In genomic region chr3:123028233-123028828, GRCh38 we compare ENCODE assay signal across 8 cellular contexts. TPM values are rescaled to one million over a fixed set of nuclear protein-coding genes. Genes with fewer than 3 reads are reported as not detected.
DNase-seq lines count a peak whose midpoint lies in the region; ATAC-seq, FAIRE-seq and TF ChIP-seq lines count a peak whose summit lies in the region.

No MANE protein-coding gene starts in this region.

- TF ChIP-seq POLR2A in K562 (conservative IDR thresholded peaks at IDR 0.05) = no peak

- no peaks in the 10 kb centered on the region for H3F3A ChIP-seq in PC-3 (ENCODE audit: low read length, unreplicated experiment)

- H3K36me3 ChIP-seq in PC-3 (ENCODE audit: low read depth, low read length) (no peaks in the 10 kb centered on the region), K562 (ENCODE audit: control insufficient read depth, insufficient read depth, low read length) (no peaks in the 10 kb centered on the region)

- no peaks in the 10 kb centered on the region for H3K79me2 ChIP-seq in PC-3 (ENCODE audit: low read length)
- H3K79me2 ChIP-seq in K562 (ENCODE audit: control insufficient read depth, insufficient read depth, low read length) = no peaks in the 10 kb centered on the region

- H3K4me3 ChIP-seq in PC-3 (ENCODE audit: low read length) = peak overlapping the region; percentile 75
- peak overlapping the region; percentile 18; the same call in 1 of the 2 replicates for H3K4me3 ChIP-seq in K562

- TF ChIP-seq CTCF in PC-3 (conservative IDR thresholded peaks at IDR 0.05; ENCODE audit: low read depth, low read length) = peak; percentile 78
- peak; percentile 49 to 59 (median 49); a peak in 5 of 6 replicates for TF ChIP-seq CTCF in K562 (IDR thresholded peaks at IDR 0.05 in 2 of 3, conservative IDR thresholded peaks at IDR 0.05 in 1 of 3; ENCODE audit: insufficient read depth in 2 of 3, low read depth in 1 of 3, low read length in 3 of 3)

- H4K20me1 ChIP-seq in PC-3 (ENCODE audit: low read length) = no peaks in the 10 kb centered on the region
- H4K20me1 ChIP-seq in K562 (replicated peaks; ENCODE audit: control insufficient read depth, insufficient read depth, low read length) = no peaks in the 10 kb centered on the region

- intact Hi-C loops in PC-3 (cut with micrococcal nuclease) (loop anchor here (1.0 to 10.0 kb wide), 6 partner anchors 85 to 1481 kb away; partner anchors contain the start of gene POLQ), K562 (cut with micrococcal nuclease) (loop anchor here (2.0 to 10.0 kb wide), 3 partner anchors 86 to 464 kb away; partner anchors contain the start of genes DTX3L and PARP9)

- CTCF ChIA-PET in PC-3 (lab: Charles Lee) = interaction anchor here (0.7 to 1.3 kb wide), 5 partner anchors 12 to 273 kb away, joined by 3 to 4 read pairs (median 3); no protein-coding TSS in a partner anchor
- CTCF ChIA-PET in K562 (lab: Yijun Ruan, JAX; ENCODE audit: low intra/inter-chr PET ratio) = interaction anchor here (0.7 kb wide), 1 partner anchor 31 kb away, joined by 4 read pairs; no protein-coding TSS in a partner anchor

- H3K9ac ChIP-seq in PC-3 (ENCODE audit: low read length) = no peak overlapping the region
- peak overlapping the region in 1 of 2 experiments; percentile 71; a peak in 2 of 4 replicates for H3K9ac ChIP-seq in K562 (ENCODE audit: insufficient read depth in 1 of 2, low read depth in 2 of 2, low read length in 2 of 2)

- ATAC-seq in PC-3 = peak; percentile 52
- ATAC-seq in K562 = peak; percentile 71
- no peak for ATAC-seq in GM19023 (IDR thresholded peaks at IDR 0.05; ENCODE audit: unreplicated experiment)

- DNase-seq in ELF-1 (ENCODE audit: low read depth, low spot score) = peak; percentile 80
- DNase-seq in LHCN-M2 (ENCODE audit: low read depth) = peak; percentile 68
- peak; percentile 80 for DNase-seq in PC-3
- DNase-seq in K562 (ENCODE audit: extremely low read depth in 1 of 4, low spot score in 3 of 4) = peak; percentile 47 to 56 (median 52)
- DNase-seq in hippocampal formation (lab: John Stamatoyannopoulos, UW) = peak; percentile 32 to 84
- peak; percentile 73 for DNase-seq in renal cortical epithelial cell (ENCODE audit: low read depth)
- DNase-seq in effector CD4-positive, alpha-beta T cell = no peak

- WGBS in K562 (ENCODE audit: insufficient coverage, low coverage, missing lambda C conversion rate) = 2% methylated on average over 18 of the region's 21 CpGs

- peak; percentile 54 to 57 for TF ChIP-seq RAD21 in K562 (CRISPR knock-in tag; conservative IDR thresholded peaks at IDR 0.05 in 1 of 2, IDR thresholded peaks at IDR 0.05 in 1 of 2)

- FAIRE-seq in K562 (lab: Jason Lieb, UNC) = peak; percentile 57

- no TSS peak for BruUV-seq in PC-3 (replicated peaks; lab: Mats Ljungman, UMichigan)
- no TSS peak for BruUV-seq in K562 (replicated peaks; lab: Mats Ljungman, UMichigan)

- no peaks in the 10 kb centered on the region for H3K9me2 ChIP-seq in PC-3 (replicated peaks; ENCODE audit: low read length)

- POLR2A ChIA-PET in PC-3 (lab: Charles Lee; ENCODE audit: unreplicated experiment) (interaction anchor here (0.7 kb wide), 1 partner anchor 217 kb away, joined by 3 read pairs; no protein-coding TSS in a partner anchor), K562 (lab: Yijun Ruan, JAX) (interaction anchor here (0.7 to 1.2 kb wide), 2 partner anchors 16 to 513 kb away, joined by 3 to 5 read pairs; no protein-coding TSS in a partner anchor)

- no peaks in the 10 kb centered on the region for H3K9me1 ChIP-seq in K562 (ENCODE audit: control insufficient read depth, insufficient read depth, low read length)

- H2AFZ ChIP-seq in PC-3 (ENCODE audit: low read length) (peak overlapping the region; percentile 98), K562 (ENCODE audit: low read depth, low read length) (peak overlapping the region; percentile 87)

- no peak for TF ChIP-seq EP300 in K562 (IDR thresholded peaks at IDR 0.05; ENCODE audit: low read length)

- H3K4me2 ChIP-seq in PC-3 (ENCODE audit: low read length) (peak overlapping the region; percentile 92), K562 (ENCODE audit: insufficient read depth, low read length) (peak overlapping the region; percentile 78)

- no peak overlapping the region for H3K27ac ChIP-seq in PC-3 (ENCODE audit: low read length)
- no peak overlapping the region for H3K27ac ChIP-seq in K562 (ENCODE audit: extremely low read depth, low read depth, low read length)

- H3K9me3 ChIP-seq in PC-3 (ENCODE audit: low read length) (no peaks in the 10 kb centered on the region), K562 (replicated peaks; ENCODE audit: control insufficient read depth, insufficient read depth, low read depth, low read length) (no peaks in the 10 kb centered on the region)

- H3K4me1 ChIP-seq in PC-3 (ENCODE audit: insufficient read depth, low read length) = peaks cover 17% of the 10 kb centered on the region
- H3K4me1 ChIP-seq in K562 (replicated peaks in 1 of 2; ENCODE audit: control insufficient read depth in 2 of 2, insufficient read depth in 2 of 2, low read length in 2 of 2) = peaks cover 5 to 20% of the 10 kb centered on the region in 2 experiments; a peak in 4 of 5 replicates

- H3K27me3 ChIP-seq in PC-3 (ENCODE audit: low read length) (peaks cover 88% of the 10 kb centered on the region), K562 (ENCODE audit: control insufficient read depth in 2 of 2, insufficient read depth in 2 of 2, low read length in 2 of 2) (peaks cover 15 to 40% of the 10 kb centered on the region in 2 experiments; a peak in 4 of 5 replicates)

- in situ Hi-C loops in K562 (cut with MboI) = no loop called here

TF ChIP-seq in K562, 482 proteins besides CTCF, POLR2A, EP300 and RAD21:
- TF ChIP-seq ZNF584 (CRISPR knock-in tag; IDR thresholded peaks at IDR 0.05; ENCODE audit: low read depth) (no peak), ZKSCAN8 (CRISPR knock-in tag; IDR thresholded peaks at IDR 0.05) (no peak), SMC3 (conservative IDR thresholded peaks at IDR 0.05; ENCODE audit: insufficient read depth, low read depth, low read length) (0 out of 2 replicates have a peak, but pooled peaks have one; percentile 39), SIN3A (IDR thresholded peaks at IDR 0.05; ENCODE audit: borderline replicate concordance in 2 of 2, control insufficient read depth in 1 of 2, low read depth in 2 of 2, low read length in 2 of 2) (no peak)

RNA-seq across cellular contexts. Expression of gene SEMA5B, which starts 0.8 kb away (rescaled TPM):
- 0.06 TPM in 1 of 2 replicates, not detected in the other for total RNA-seq in LHCN-M2 (2014; rRNA removed)
- polyA plus RNA-seq in LHCN-M2 (2012) = not detected
- total RNA-seq in PC-3 (2014; rRNA removed) = 0.04 TPM in 1 of 2 replicates, not detected in the other
- total RNA-seq in K562 (2011; cell fraction: chromatin; rRNA removed; ENCODE audit: low replicate concordance) = not detected in 2 replicates
- total RNA-seq in K562 (2011; cell fraction: nucleolus; rRNA removed) = not detected in 2 replicates
- total RNA-seq in K562 (2011; cell fraction: nucleoplasm; rRNA removed) = not detected in 2 replicates
- total RNA-seq in K562 (2014; rRNA removed) = not detected in 2 replicates
- total RNA-seq in K562 (2014; rRNA removed; fragmentation: Illumina TruSeq; extraction: Trizol) = not detected in 2 replicates
- not detected in 2 replicates for total RNA-seq in K562 (2015; rRNA removed; fragmentation: Illumina TruSeq; extraction: Trizol)
- not detected in 2 replicates for total RNA-seq in K562 (2021)
- polyA plus RNA-seq in K562 (2011; rRNA removed) = not detected in 2 replicates
- polyA plus RNA-seq in K562 (2011; cell fraction: cytosol; rRNA removed) = not detected in 2 replicates
- not detected in 2 replicates for polyA plus RNA-seq in K562 (2011; cell fraction: nucleus; rRNA removed)
- polyA plus RNA-seq in K562 (2012) = 0.03 TPM in 1 of 2 replicates, not detected in the other
- polyA plus RNA-seq in K562 (2014; fragmentation: Illumina TruSeq; extraction: Trizol) = not detected in 2 replicates
- not detected for polyA plus RNA-seq in K562 (2014; fragmentation: Nextera tagmentation; extraction: Ambion mirVana)
- not detected in 2 replicates for polyA plus RNA-seq in K562 (2014; rRNA removed)
- not detected in 2 replicates for polyA minus RNA-seq in K562 (2011; rRNA and poly(A)+ RNA removed)
- not detected in 2 replicates for polyA minus RNA-seq in K562 (2011; cell fraction: cytosol; rRNA and poly(A)+ RNA removed)
- polyA minus RNA-seq in K562 (2011; cell fraction: nucleus; rRNA and poly(A)+ RNA removed) = not detected in 2 replicates
- total RNA-seq in renal cortical epithelial cell = 3.6 TPM in 1 of 2 replicates, not detected in the other

RNA-seq across cellular contexts. Expression of gene PDIA5, which starts 38.5 kb away (rescaled TPM):
- 18.5 and 18.8 TPM in 2 replicates for total RNA-seq in LHCN-M2 (2014; rRNA removed)
- 14.8 TPM for polyA plus RNA-seq in LHCN-M2 (2012)
- total RNA-seq in PC-3 (2014; rRNA removed) = 24.6 and 29.7 TPM in 2 replicates
- 90.0 and 97.0 TPM in 2 replicates for total RNA-seq in K562 (2011; cell fraction: chromatin; rRNA removed; ENCODE audit: low replicate concordance)
- total RNA-seq in K562 (2011; cell fraction: nucleolus; rRNA removed) = 67.5 and 68.0 TPM in 2 replicates
- 61.6 and 64.2 TPM in 2 replicates for total RNA-seq in K562 (2011; cell fraction: nucleoplasm; rRNA removed)
- total RNA-seq in K562 (2014; rRNA removed) = 19.6 and 20.9 TPM in 2 replicates
- total RNA-seq in K562 (2014; rRNA removed; fragmentation: Illumina TruSeq; extraction: Trizol) = 18.2 and 21.4 TPM in 2 replicates
- total RNA-seq in K562 (2015; rRNA removed; fragmentation: Illumina TruSeq; extraction: Trizol) = 16.1 and 18.0 TPM in 2 replicates
- 23.9 and 27.5 TPM in 2 replicates for total RNA-seq in K562 (2021)
- polyA plus RNA-seq in K562 (2011; rRNA removed) = 29.2 and 31.8 TPM in 2 replicates
- 22.6 and 29.7 TPM in 2 replicates for polyA plus RNA-seq in K562 (2011; cell fraction: cytosol; rRNA removed)
- polyA plus RNA-seq in K562 (2011; cell fraction: nucleus; rRNA removed) = 29.8 and 32.1 TPM in 2 replicates
- 20.2 and 26.6 TPM in 2 replicates for polyA plus RNA-seq in K562 (2012)
- polyA plus RNA-seq in K562 (2014; fragmentation: Illumina TruSeq; extraction: Trizol) = 24.9 and 25.9 TPM in 2 replicates
- 1 to 10 TPM; 3.4 to 4.7 TPM for polyA plus RNA-seq in K562 (2014; fragmentation: Nextera tagmentation; extraction: Ambion mirVana)
- polyA plus RNA-seq in K562 (2014; rRNA removed) = 25.7 and 30.0 TPM in 2 replicates
- polyA minus RNA-seq in K562 (2011; rRNA and poly(A)+ RNA removed) = 33.5 and 35.7 TPM in 2 replicates
- polyA minus RNA-seq in K562 (2011; cell fraction: cytosol; rRNA and poly(A)+ RNA removed) = 14.5 and 20.6 TPM in 2 replicates
- polyA minus RNA-seq in K562 (2011; cell fraction: nucleus; rRNA and poly(A)+ RNA removed) = 11.2 and 26.9 TPM in 2 replicates
- 33.7 and 37.2 TPM in 2 replicates for total RNA-seq in renal cortical epithelial cell
